ENCODE assay signal across 1 cellular context in genomic region chr11:118397448-118397847, GRCh38.
TF ChIP-seq lines count a peak whose summit lies in the region.

No MANE protein-coding gene starts in this region.

TF ChIP-seq in GM23338, 12 proteins besides CTCF, POLR2A, EP300 and RAD21 (continued from another document):
- TF ChIP-seq REST (IDR thresholded peaks at IDR 0.05; ENCODE audit: unreplicated experiment) (no peak), JUNB (IDR thresholded peaks at IDR 0.05; ENCODE audit: unreplicated experiment) (no peak), NANOG (IDR thresholded peaks at IDR 0.05; ENCODE audit: borderline replicate concordance) (no peak), ZNF462 (CRISPR knock-in tag; IDR thresholded peaks at IDR 0.05) (no peak), ZNF114 (CRISPR knock-in tag; IDR thresholded peaks at IDR 0.05) (no peak), ETS1 (IDR thresholded peaks at IDR 0.05) (no peak), ZNF331 (CRISPR knock-in tag; IDR thresholded peaks at IDR 0.05; ENCODE audit: low read depth) (no peak), EZH2 (IDR thresholded peaks at IDR 0.05; ENCODE audit: low read depth, unreplicated experiment) (no peak), EZH2phosphoT487 (IDR thresholded peaks at IDR 0.05; ENCODE audit: unreplicated experiment) (no peak)
